ENCODE assay signal across 8 cellular contexts in the genomic region with DNA sequence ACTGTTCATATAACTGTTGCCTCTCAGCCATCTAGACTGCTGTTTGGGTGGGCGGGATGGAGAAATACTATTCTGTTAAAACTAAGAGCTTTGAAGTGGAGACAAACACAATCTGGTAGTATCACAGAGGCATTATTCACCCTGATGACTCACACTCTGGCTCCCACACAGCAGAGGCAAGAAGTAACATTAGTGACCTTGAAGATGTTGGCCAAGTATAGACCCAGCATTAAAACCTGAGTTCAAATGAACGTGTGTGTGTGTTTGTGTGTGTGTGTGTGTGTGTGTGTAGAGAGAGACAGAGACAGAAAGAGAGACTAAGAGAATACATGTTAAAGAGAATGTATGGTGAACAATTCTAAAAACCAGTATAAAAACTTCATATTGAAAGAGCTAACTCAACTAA. TPM values are rescaled to one million over a fixed set of nuclear protein-coding genes. Genes with fewer than 3 reads are reported as not detected.
DNase-seq lines count a peak whose midpoint lies in the region; ATAC-seq, FAIRE-seq and TF ChIP-seq lines count a peak whose summit lies in the region.

No MANE protein-coding gene starts in this region.

- H3K36me3 ChIP-seq in adipocyte (ENCODE audit: control insufficient read depth, insufficient read depth, low read length, severe bottlenecking): no peaks in the 10 kb centered on the region

- H3K9ac ChIP-seq in adipocyte (ENCODE audit: low read length): no peak overlapping the region

- no peak for TF ChIP-seq CTCF in natural killer cell (IDR thresholded peaks at IDR 0.05)

- intact Hi-C loops in natural killer cell (cut with micrococcal nuclease): no loop called here

- no peaks in the 10 kb centered on the region for H3K27me3 ChIP-seq in adipocyte (replicated peaks; ENCODE audit: control insufficient read depth, insufficient read depth, low read length)

- H3K27ac Mint-ChIP-seq in natural killer cell: peak overlapping the region in 1 of 2 donors; percentile 13

- H3K4me1 Mint-ChIP-seq in natural killer cell: peaks cover 15 to 21% of the 10 kb centered on the region in 2 donors

- no peak for TF ChIP-seq POLR2A in H54 (IDR thresholded peaks at IDR 0.05; ENCODE audit: low read depth, low read length)

- peak; percentile 96 for FAIRE-seq in H54 (lab: Jason Lieb, UNC)

- H3K36me3 Mint-ChIP-seq in natural killer cell: no peaks in the 10 kb centered on the region

- H3K4me3 ChIP-seq in adipocyte (ENCODE audit: low read length): no peak overlapping the region

- H3K4me1 ChIP-seq in adipocyte (ENCODE audit: control insufficient read depth, insufficient read depth, low read length): peaks cover 32% of the 10 kb centered on the region

- no peaks in the 10 kb centered on the region for H3K9me3 ChIP-seq in adipocyte (ENCODE audit: control insufficient read depth, low read length)

- no peaks in the 10 kb centered on the region for H3K9me3 Mint-ChIP-seq in natural killer cell

- H3K4me3 Mint-ChIP-seq in natural killer cell: no peak overlapping the region

- ATAC-seq in natural killer cell: peak in 2 of 3 donors; percentile 38 to 40
- no peak for ATAC-seq in GM18873 (IDR thresholded peaks at IDR 0.05; ENCODE audit: low FRiP score, unreplicated experiment)

- no peaks in the 10 kb centered on the region for H3K27me3 Mint-ChIP-seq in natural killer cell (ENCODE audit: low read depth in 2 of 2)

- peak; percentile 19 for DNase-seq in H54 (ENCODE audit: insufficient read length, low spot score)
- DNase-seq in SW480 (ENCODE audit: low spot score): peak; percentile 76
- DNase-seq in adipocyte (ENCODE audit: low read depth): peak; percentile 59
- no peak for DNase-seq in natural killer cell
- no peak for DNase-seq in NCI-H82 treated with DMSO at 0.1 percent for 48 hours (lab: John Stamatoyannopoulos, UW; ENCODE audit: unreplicated experiment)
- DNase-seq in DMS114 treated with DMSO at 0.1 percent for 48 hours (lab: John Stamatoyannopoulos, UW; ENCODE audit: unreplicated experiment): no peak
- no peak for DNase-seq in AML-193 (lab: John Stamatoyannopoulos, UW)

RNA-seq across cellular contexts. Expression of gene ACVR1, which starts 22.5 kb away (rescaled TPM):
- 1 to 10 TPM; 3.3 to 6.9 (median 6.1) TPM for total RNA-seq in natural killer cell

Comparison
In these comparisons a context has a peak if more than half of its experiments do, and no peak if none do; other contexts are left out.
1. DNase-seq: peak in H54 (single experiment), SW480 (single experiment) and adipocyte (single experiment); none in natural killer cell (single experiment), NCI-H82 treated with DMSO at 0.1 percent for 48 hours (single experiment), DMS114 treated with DMSO at 0.1 percent for 48 hours (single experiment) and AML-193 (0 of 2).